Comparison of ENCODE assay signal across 10 cellular contexts in the genomic region with DNA sequence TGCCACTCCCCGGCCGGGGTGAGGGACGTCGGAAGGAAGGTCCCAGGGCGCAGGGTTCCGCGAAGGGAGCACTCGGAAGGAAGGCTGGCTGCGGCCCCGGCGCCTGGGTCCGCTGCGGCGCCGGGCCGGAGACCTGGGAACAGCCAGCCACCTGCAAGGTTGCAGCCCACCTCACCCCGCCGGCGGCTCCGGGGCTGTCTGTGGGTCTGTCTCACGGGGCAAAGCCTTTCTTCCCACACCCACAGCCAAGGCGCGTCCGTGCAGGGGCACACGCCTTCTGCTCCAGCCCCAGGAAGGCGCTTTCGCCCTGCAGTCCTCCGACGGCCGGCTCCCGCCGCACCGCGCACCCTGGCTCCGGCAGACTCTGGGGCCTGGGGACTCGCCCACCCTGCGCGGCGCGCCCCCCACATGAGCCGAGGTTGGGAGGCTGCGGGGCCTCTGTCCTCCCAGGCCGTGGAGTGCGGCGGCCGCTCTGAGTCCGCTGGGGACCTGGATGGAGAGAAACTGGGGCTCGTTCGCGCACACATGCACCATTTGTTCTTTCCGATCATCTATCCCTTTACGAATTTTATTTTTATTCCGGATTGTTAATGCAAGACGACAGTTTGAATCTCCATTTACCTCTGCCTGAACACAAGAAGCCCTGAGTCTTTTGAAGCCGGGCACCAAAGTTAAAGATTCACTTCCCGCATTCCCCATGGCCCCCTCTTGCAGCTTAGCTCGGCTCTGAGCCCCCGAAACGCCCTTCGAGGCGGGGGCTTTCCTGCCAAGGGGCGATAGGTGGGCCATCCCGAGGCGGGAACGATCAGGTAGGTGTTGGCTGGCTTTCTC. TPM values are rescaled to one million over a fixed set of nuclear protein-coding genes. Genes with fewer than 3 reads are reported as not detected.
DNase-seq lines count a peak whose midpoint lies in the region; ATAC-seq and TF ChIP-seq lines count a peak whose summit lies in the region.
"Had no signal": no experiment of that assay in that cellular context is flagged by ENCODE, and none has a peak within 500 bp of the region (broad histone marks: within the 10 kb centered on the region; RNA-seq: fewer than 3 reads in every experiment).

No MANE protein-coding gene starts in this region.

- peak overlapping the region; percentile 62 for H3K4me3 ChIP-seq in adipocyte (ENCODE audit: low read length)
- peak overlapping the region; percentile 38 for H3K4me3 ChIP-seq in kidney epithelial cell (ENCODE audit: low read depth, low read length)
- peak overlapping the region in 7 of 8 donors; percentile 30 to 69 (median 48) for H3K4me3 ChIP-seq in spleen

- no peak overlapping the region for H3K27ac ChIP-seq in spleen
- H3K27ac ChIP-seq: 22Rv1 had no signal

- no peak for TF ChIP-seq POLR2A in spleen (IDR thresholded peaks at IDR 0.05)

- intact Hi-C loops in spleen (cut with DNase I; ENCODE audit: low total_unique reads) = loop anchor here (2.0 to 5.0 kb wide), 2 partner anchors 497 to 592 kb away; no protein-coding TSS in a partner anchor

- H3K9ac ChIP-seq in adipocyte (ENCODE audit: low read length) = no peak overlapping the region

- 4 to 9% (median 6%) methylated on average over 34 to 65 of the region's 65 CpGs for WGBS in spleen, 5 donors

- H3K27me3 ChIP-seq in adipocyte (replicated peaks; ENCODE audit: control insufficient read depth, insufficient read depth, low read length) (peaks cover 66% of the 10 kb centered on the region), kidney epithelial cell (ENCODE audit: control insufficient read depth, insufficient read depth, low read length) (peaks cover 36% of the 10 kb centered on the region), spleen (replicated peaks in 1 of 7) (peaks cover 19 to 99% (median 88%) of the 10 kb centered on the region in 7 donors)

- DNase-seq in DMS53 (lab: John Stamatoyannopoulos, UW) (peak; percentile 50), DMS53 treated with DMSO at 0.1 percent for 48 hours (lab: John Stamatoyannopoulos, UW; ENCODE audit: unreplicated experiment) (no peak), adipocyte (ENCODE audit: low read depth) (no peak), kidney epithelial cell (ENCODE audit: low read depth) (no peak), spleen (peak; percentile 61), DMS 273 treated with DMSO at 0.1 percent for 48 hours (lab: John Stamatoyannopoulos, UW) (no peak), kidney glomerular epithelial cell (lab: John Stamatoyannopoulos, UW) (no peak)
- DNase-seq: NCI-H1694 had no signal

- H3K36me3 ChIP-seq in adipocyte (ENCODE audit: control insufficient read depth, insufficient read depth, low read length, severe bottlenecking) (no peaks in the 10 kb centered on the region), kidney epithelial cell (ENCODE audit: control insufficient read depth, insufficient read depth, low read length) (no peaks in the 10 kb centered on the region), spleen (no peaks in the 10 kb centered on the region)

- H3K4me1 ChIP-seq in adipocyte (ENCODE audit: control insufficient read depth, insufficient read depth, low read length) = peaks cover 25% of the 10 kb centered on the region
- peaks cover 19 to 68% (median 50%) of the 10 kb centered on the region in 6 donors for H3K4me1 ChIP-seq in spleen

- H3K9me3 ChIP-seq in adipocyte (ENCODE audit: control insufficient read depth, low read length) (no peaks in the 10 kb centered on the region), spleen (no peaks in the 10 kb centered on the region)

- no peak for TF ChIP-seq CTCF in kidney epithelial cell (IDR thresholded peaks at IDR 0.05; ENCODE audit: insufficient read depth, low read length, poor library complexity, severe bottlenecking)
- TF ChIP-seq CTCF in spleen (IDR thresholded peaks at IDR 0.05 in 8 of 11, conservative IDR thresholded peaks at IDR 0.05 in 3 of 11) = no peak

- ATAC-seq in GM19455 (IDR thresholded peaks at IDR 0.05; ENCODE audit: unreplicated experiment) = no peak

RNA-seq across cellular contexts. Expression of gene FOXC1, which starts 4.5 kb away (rescaled TPM):
- total RNA-seq in kidney epithelial cell (26.2 and 27.6 TPM in 2 replicates), spleen (1 to 10 TPM in 1 of 7 donors, under 1 TPM in 6; 0.37 to 1.1 (median 0.58) TPM)
- polyA plus RNA-seq in spleen = under 1 TPM; 0.20 to 0.67 (median 0.53) TPM

Comparison
In these comparisons a context has a peak if more than half of its experiments do, and no peak if none do; other contexts are left out.
1. DNase-seq: peak in DMS53 (single experiment) and spleen (single experiment); none in DMS53 treated with DMSO at 0.1 percent for 48 hours (single experiment), adipocyte (single experiment), kidney epithelial cell (single experiment), DMS 273 treated with DMSO at 0.1 percent for 48 hours (single experiment) and kidney glomerular epithelial cell (single experiment).
2. RNA of gene FOXC1, which starts 4.5 kb away (total RNA-seq): 26.2 to 27.6 TPM in kidney epithelial cell; 0.37 to 1.1 TPM in spleen; every median in the first group is over 10 times any median in the second.
3. Peak in every context shown above with its lines, with median percentiles within 50 percentile points of each other: H3K4me3 ChIP-seq.